8 cellular contexts compared by ENCODE assay signal in genomic region chr9:104094534-104095020, GRCh38. TPM values are rescaled to one million over a fixed set of nuclear protein-coding genes. Genes with fewer than 3 reads are reported as not detected.
DNase-seq lines count a peak whose midpoint lies in the region; ATAC-seq and TF ChIP-seq lines count a peak whose summit lies in the region.

No MANE protein-coding gene starts in this region.

- POLR2A ChIA-PET in CD8-positive, alpha-beta T cell (lab: Charles Lee): interaction anchor here (1.0 to 2.1 kb wide), 2 partner anchors 8 to 653 kb away, joined by 3 to 16 read pairs; partner anchors contain the start of gene NIPSNAP3A

- peak overlapping the region; percentile 98 for H3K27ac Mint-ChIP-seq in CD8-positive, alpha-beta T cell
- H3K27ac Mint-ChIP-seq in activated naive CD8-positive, alpha-beta T cell treated with anti-CD3 and anti-CD28 coated beads for 36 hours: peak overlapping the region; percentile 99

- H3K27ac ChIP-seq in CD8-positive, alpha-beta T cell (ENCODE audit: low read depth, low read length): peak overlapping the region; percentile 78
- H3K27ac ChIP-seq in right lobe of liver (peak overlapping the region in 2 of 3 donors; percentile 88 to 98), urinary bladder (ENCODE audit: low read depth) (no peak overlapping the region)

- H3K27me3 Mint-ChIP-seq in CD8-positive, alpha-beta T cell (ENCODE audit: low read depth): no peaks in the 10 kb centered on the region
- no peaks in the 10 kb centered on the region for H3K27me3 Mint-ChIP-seq in activated naive CD8-positive, alpha-beta T cell treated with anti-CD3 and anti-CD28 coated beads for 36 hours

- H3K9me3 Mint-ChIP-seq in CD8-positive, alpha-beta T cell: no peaks in the 10 kb centered on the region
- H3K9me3 Mint-ChIP-seq in activated naive CD8-positive, alpha-beta T cell treated with anti-CD3 and anti-CD28 coated beads for 36 hours: no peaks in the 10 kb centered on the region

- no peaks in the 10 kb centered on the region for H3K27me3 ChIP-seq in CD8-positive, alpha-beta T cell (ENCODE audit: insufficient read depth, low read length)
- no peaks in the 10 kb centered on the region for H3K27me3 ChIP-seq in right lobe of liver

- intact Hi-C loops in CD8-positive, alpha-beta T cell (cut with DNase I, micrococcal nuclease): loop anchor here (1.0 to 10.0 kb wide), 9 partner anchors 652 to 1603 kb away; partner anchors contain the start of genes NIPSNAP3A (in 2 of the 2), SLC44A1 (in 2 of the 2) and FKTN (in 1 of the 2)
- intact Hi-C loops in right lobe of liver (cut with DNase I): no loop called here

- no peaks in the 10 kb centered on the region for H3K36me3 ChIP-seq in CD8-positive, alpha-beta T cell (ENCODE audit: insufficient read depth, low read length)
- H3K36me3 ChIP-seq in right lobe of liver (no peaks in the 10 kb centered on the region), urinary bladder (ENCODE audit: insufficient read depth) (no peaks in the 10 kb centered on the region)

- peak overlapping the region; percentile 98 for H3K4me3 Mint-ChIP-seq in CD8-positive, alpha-beta T cell
- H3K4me3 Mint-ChIP-seq in activated naive CD8-positive, alpha-beta T cell treated with anti-CD3 and anti-CD28 coated beads for 36 hours: peak overlapping the region; percentile 95

- no peaks in the 10 kb centered on the region for H3K9me3 ChIP-seq in CD8-positive, alpha-beta T cell (ENCODE audit: low read length)
- no peaks in the 10 kb centered on the region for H3K9me3 ChIP-seq in right lobe of liver

- H3K4me3 ChIP-seq in CD8-positive, alpha-beta T cell (ENCODE audit: low read depth, low read length): peak overlapping the region; percentile 58
- H3K4me3 ChIP-seq in right lobe of liver (peak overlapping the region; percentile 57 to 62 (median 62)), urinary bladder (ENCODE audit: low read depth, low read length) (peak overlapping the region; percentile 78)

- ATAC-seq in CD8-positive, alpha-beta T cell: no peak
- ATAC-seq in GM19372 (IDR thresholded peaks at IDR 0.05; ENCODE audit: low read depth, unreplicated experiment): peak; percentile 1
- no peak for ATAC-seq in right lobe of liver

- H3K4me1 Mint-ChIP-seq in CD8-positive, alpha-beta T cell (ENCODE audit: low read depth): peaks cover 44% of the 10 kb centered on the region
- H3K4me1 Mint-ChIP-seq in activated naive CD8-positive, alpha-beta T cell treated with anti-CD3 and anti-CD28 coated beads for 36 hours: peaks cover 32% of the 10 kb centered on the region

- 0% methylated on average over 18 of the region's 18 CpGs for WGBS in right lobe of liver (ENCODE audit: insufficient coverage, low coverage, low lambda C conversion rate, missing lambda C conversion rate)
- WGBS in urinary bladder: under 1% methylated on average over 18 of the region's 18 CpGs

- peaks cover 21% of the 10 kb centered on the region for H3K4me1 ChIP-seq in CD8-positive, alpha-beta T cell (ENCODE audit: insufficient read depth, low read length)
- H3K4me1 ChIP-seq in right lobe of liver: peaks cover 0 to 13% (median 4%) of the 10 kb centered on the region in 4 donors
- H3K4me1 ChIP-seq in urinary bladder (ENCODE audit: insufficient read depth): no peaks in the 10 kb centered on the region

- no peak for DNase-seq in CD8-positive, alpha-beta T cell
- peak; percentile 26 for DNase-seq in HS-5 (ENCODE audit: low read depth)
- peak; percentile 1 for DNase-seq in activated naive CD8-positive, alpha-beta T cell treated with anti-CD3 and anti-CD28 coated beads for 36 hours
- DNase-seq in right lobe of liver: no peak
- no peak for DNase-seq in cerebellar nuclear complex (lab: John Stamatoyannopoulos, UW)
- no peak for DNase-seq in NCI-H82 treated with DMSO at 0.1 percent for 48 hours (lab: John Stamatoyannopoulos, UW; ENCODE audit: unreplicated experiment)

- CTCF ChIA-PET in CD8-positive, alpha-beta T cell (lab: Charles Lee): interaction anchor here (0.5 kb wide), 1 partner anchor 9 kb away, joined by 3 read pairs; no protein-coding TSS in a partner anchor

- H3K36me3 Mint-ChIP-seq in CD8-positive, alpha-beta T cell: peaks cover 11% of the 10 kb centered on the region
- peaks cover 26% of the 10 kb centered on the region for H3K36me3 Mint-ChIP-seq in activated naive CD8-positive, alpha-beta T cell treated with anti-CD3 and anti-CD28 coated beads for 36 hours

- no peak for TF ChIP-seq CTCF in CD8-positive, alpha-beta T cell (IDR thresholded peaks at IDR 0.05)
- no peak for TF ChIP-seq CTCF in right lobe of liver (IDR thresholded peaks at IDR 0.05)

- TF ChIP-seq POLR2A in right lobe of liver (IDR thresholded peaks at IDR 0.05): no peak

RNA-seq across cellular contexts. Expression of gene SMC2, which starts 0.5 kb away (rescaled TPM):
- total RNA-seq in CD8-positive, alpha-beta T cell: 1 to 10 TPM; 1.9 to 2.0 TPM
- 10 to 100 TPM; 69.3 to 71.6 TPM for total RNA-seq in activated naive CD8-positive, alpha-beta T cell treated with anti-CD3 and anti-CD28 coated beads for 36 hours
- 1 to 10 TPM; 2.5 to 5.8 (median 3.6) TPM for total RNA-seq in right lobe of liver
- 33.8 TPM for total RNA-seq in urinary bladder
- polyA plus RNA-seq in urinary bladder: 5.7 TPM

Comparison
In these comparisons a context has a peak if more than half of its experiments do, and no peak if none do; other contexts are left out.
1. DNase-seq: peak in HS-5 (single experiment) and activated naive CD8-positive, alpha-beta T cell treated with anti-CD3 and anti-CD28 coated beads for 36 hours (single experiment); none in CD8-positive, alpha-beta T cell (0 of 7), right lobe of liver (0 of 3), cerebellar nuclear complex (0 of 2) and NCI-H82 treated with DMSO at 0.1 percent for 48 hours (single experiment).
2. intact Hi-C loops: an anchor here in CD8-positive, alpha-beta T cell (1.0 to 10.0 kb wide); none called in right lobe of liver.
3. Peak in every context shown above with its lines, with median percentiles within 50 percentile points of each other: H3K4me3 ChIP-seq.